ENCODE assay signal across 15 cellular contexts in the genomic region with DNA sequence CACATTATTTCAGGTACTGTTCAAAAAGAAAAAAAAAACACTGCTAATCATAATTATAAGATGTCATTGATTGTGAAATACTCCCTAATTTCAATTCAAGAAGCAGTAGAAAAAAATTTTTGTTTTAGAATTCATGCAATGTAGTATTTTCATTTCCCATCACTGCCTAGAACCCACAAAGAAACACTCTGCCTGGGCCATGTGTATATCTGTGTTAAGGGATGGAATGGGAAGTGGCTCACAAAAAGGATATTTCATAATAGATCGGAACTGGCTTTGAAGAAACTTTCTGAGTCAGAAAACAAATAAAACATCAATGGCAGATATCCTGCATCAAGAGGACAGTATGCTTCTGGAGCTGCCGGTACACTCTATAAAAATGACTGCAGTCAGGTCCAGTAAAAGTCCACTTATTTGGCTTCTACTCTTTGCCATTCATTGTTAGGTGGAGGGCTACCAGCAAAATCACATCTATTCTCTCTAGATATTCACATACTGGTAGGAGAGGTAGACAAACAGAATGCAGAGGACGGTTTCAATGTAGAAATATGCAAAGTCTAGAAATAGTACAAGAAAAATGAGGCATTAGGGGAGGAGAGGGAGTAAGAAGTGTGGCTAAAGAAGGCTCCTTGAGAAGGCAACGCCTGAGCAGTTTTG.
A peak's percentile ranks its signal among the peaks of the same experiment; 100 is the strongest.
DNase-seq lines count a peak whose midpoint lies in the region; ATAC-seq and TF ChIP-seq lines count a peak whose summit lies in the region.
"Had no signal": no experiment of that assay in that cellular context is flagged by ENCODE, and none has a peak within 500 bp of the region (broad histone marks: within the 10 kb centered on the region; RNA-seq: fewer than 3 reads in every experiment).

No MANE protein-coding gene starts in this region.

- DNase-seq in ELR (ENCODE audit: low read depth): peak; percentile 54
- peak; percentile 86 for DNase-seq in NCI-H460 (ENCODE audit: extremely low read depth, low read depth)
- DNase-seq in choroid plexus epithelial cell (ENCODE audit: low read depth): peak; percentile 87
- no peak for DNase-seq in DMS153 (lab: John Stamatoyannopoulos, UW)
- no peak for DNase-seq in natural killer cell treated with Interleukin-12 subunit alpha and Interleukin-12 subunit beta and Interleukin-15 and Interleukin-18, amount 100 ng/mL, for 72 hours (ENCODE audit: low spot score)
- DNase-seq: activated CD8-positive, alpha-beta T cell treated with anti-CD3 and anti-CD28 coated beads, Interleukin-2, amount 10 ng/mL, durations not matched to agents 7 days and 5 days; DMS 273 treated with DMSO at 0.1 percent for 48 hours; effector CD4-positive, alpha-beta T cell; NCI-H2227 treated with DMSO at 0.1 percent for 48 hours; substantia nigra; SW 1271 had no signal

- H3K4me3 ChIP-seq in choroid plexus epithelial cell (ENCODE audit: low read depth, low read length) (no peak overlapping the region), neutrophil (ENCODE audit: low read depth in 1 of 2, low read length in 1 of 2) (peak overlapping the region in 1 of 2 experiments; percentile 12)

- H3K36me3 ChIP-seq in neutrophil: no peaks in the 10 kb centered on the region

- H3K27me3 Mint-ChIP-seq in natural killer cell treated with Interleukin-12 subunit alpha and Interleukin-12 subunit beta and Interleukin-15 and Interleukin-18, amount 100 ng/mL, for 72 hours: peaks cover 17 to 18% of the 10 kb centered on the region in 2 donors

- H3K27ac ChIP-seq in neutrophil: peak overlapping the region; percentile 67
- H3K27ac ChIP-seq: KMS-11 had no signal

- peaks cover 50 to 55% of the 10 kb centered on the region in 2 experiments for H3K4me1 ChIP-seq in neutrophil (ENCODE audit: control insufficient read depth in 1 of 2, insufficient read depth in 1 of 2, low read depth in 1 of 2, low read length in 1 of 2)

- no peak overlapping the region for H3K27ac Mint-ChIP-seq in natural killer cell treated with Interleukin-12 subunit alpha and Interleukin-12 subunit beta and Interleukin-15 and Interleukin-18, amount 100 ng/mL, for 72 hours
- H3K27ac Mint-ChIP-seq: activated CD8-positive, alpha-beta T cell treated with anti-CD3 and anti-CD28 coated beads, Interleukin-2, amount 10 ng/mL, durations not matched to agents 7 days and 5 days had no signal

- no peaks in the 10 kb centered on the region for H3K9me3 ChIP-seq in neutrophil

- TF ChIP-seq CTCF in choroid plexus epithelial cell (conservative IDR thresholded peaks at IDR 0.05; ENCODE audit: low read depth, low read length) (no peak), neutrophil (IDR thresholded peaks at IDR 0.05) (no peak)

- no peaks in the 10 kb centered on the region for H3K9me3 Mint-ChIP-seq in natural killer cell treated with Interleukin-12 subunit alpha and Interleukin-12 subunit beta and Interleukin-15 and Interleukin-18, amount 100 ng/mL, for 72 hours

- no peaks in the 10 kb centered on the region for H3K27me3 ChIP-seq in neutrophil

- no peak overlapping the region for H3K4me3 Mint-ChIP-seq in natural killer cell treated with Interleukin-12 subunit alpha and Interleukin-12 subunit beta and Interleukin-15 and Interleukin-18, amount 100 ng/mL, for 72 hours
- H3K4me3 Mint-ChIP-seq: activated CD8-positive, alpha-beta T cell treated with anti-CD3 and anti-CD28 coated beads, Interleukin-2, amount 10 ng/mL, durations not matched to agents 7 days and 5 days had no signal

- H3K36me3 Mint-ChIP-seq in natural killer cell treated with Interleukin-12 subunit alpha and Interleukin-12 subunit beta and Interleukin-15 and Interleukin-18, amount 100 ng/mL, for 72 hours: no peaks in the 10 kb centered on the region

- ATAC-seq in HG03442 (IDR thresholded peaks at IDR 0.05; ENCODE audit: unreplicated experiment) (no peak), GM21576 (IDR thresholded peaks at IDR 0.05; ENCODE audit: unreplicated experiment) (no peak)
- no peak for ATAC-seq in natural killer cell treated with Interleukin-12 subunit alpha and Interleukin-12 subunit beta and Interleukin-15 and Interleukin-18, amount 100 ng/mL, for 72 hours
- ATAC-seq: activated CD8-positive, alpha-beta T cell treated with anti-CD3 and anti-CD28 coated beads, Interleukin-2, amount 10 ng/mL, durations not matched to agents 7 days and 5 days had no signal

- H3K4me1 Mint-ChIP-seq in natural killer cell treated with Interleukin-12 subunit alpha and Interleukin-12 subunit beta and Interleukin-15 and Interleukin-18, amount 100 ng/mL, for 72 hours (ENCODE audit: low read depth in 2 of 2): peaks cover 21 to 23% of the 10 kb centered on the region in 2 donors

Comparison
In these comparisons a context has a peak if more than half of its experiments do, and no peak if none do; other contexts are left out.
1. DNase-seq: peak in ELR (single experiment), NCI-H460 (single experiment) and choroid plexus epithelial cell (single experiment); none in DMS153 (single experiment) and natural killer cell treated with Interleukin-12 subunit alpha and Interleukin-12 subunit beta and Interleukin-15 and Interleukin-18, amount 100 ng/mL, for 72 hours (single experiment).